In genomic region chr6:28393912-28394662, GRCh38 we compare ENCODE assay signal across 1 cellular context.
TF ChIP-seq lines count a peak whose summit lies in the region.

No MANE protein-coding gene starts in this region.

TF ChIP-seq in GM12878, 131 proteins besides CTCF, POLR2A, EP300 and RAD21:
- no peak for TF ChIP-seq MEF2B (IDR thresholded peaks at IDR 0.05; ENCODE audit: partially characterized antibody, poor library complexity, severe bottlenecking)
- no peak for TF ChIP-seq SUPT20H (IDR thresholded peaks at IDR 0.05; ENCODE audit: borderline replicate concordance, control insufficient read depth, low read depth, low read length)
- no peak for TF ChIP-seq MYC (IDR thresholded peaks at IDR 0.05; ENCODE audit: insufficient read depth, insufficient read length, insufficient replicate concordance, low read length, severe bottlenecking)
- TF ChIP-seq SUZ12 (IDR thresholded peaks at IDR 0.05; ENCODE audit: unreplicated experiment) = no peak
- TF ChIP-seq CHD2 (IDR thresholded peaks at IDR 0.05; ENCODE audit: borderline replicate concordance, low read depth, low read length) = no peak
- TF ChIP-seq RUNX3 (IDR thresholded peaks at IDR 0.05; ENCODE audit: low read length) = no peak
- no peak for TF ChIP-seq SMARCA5 (IDR thresholded peaks at IDR 0.05)
- TF ChIP-seq PKNOX1 (IDR thresholded peaks at IDR 0.05) = no peak
- no peak for TF ChIP-seq BRCA1 (IDR thresholded peaks at IDR 0.05; ENCODE audit: low read depth, low read length)
- no peak for TF ChIP-seq RCOR1 (conservative IDR thresholded peaks at IDR 0.05; ENCODE audit: low read depth, low read length)
- no peak for TF ChIP-seq ZBTB33 (IDR thresholded peaks at IDR 0.05)
- no peak for TF ChIP-seq SMAD1 (IDR thresholded peaks at IDR 0.05; ENCODE audit: low read depth, partially characterized antibody)
- no peak for TF ChIP-seq WRNIP1 (IDR thresholded peaks at IDR 0.05; ENCODE audit: borderline replicate concordance, low read depth, low read length)
- no peak for TF ChIP-seq SIX5 (IDR thresholded peaks at IDR 0.05; ENCODE audit: low read depth, low read length, severe bottlenecking)
- TF ChIP-seq, protein P1, sequence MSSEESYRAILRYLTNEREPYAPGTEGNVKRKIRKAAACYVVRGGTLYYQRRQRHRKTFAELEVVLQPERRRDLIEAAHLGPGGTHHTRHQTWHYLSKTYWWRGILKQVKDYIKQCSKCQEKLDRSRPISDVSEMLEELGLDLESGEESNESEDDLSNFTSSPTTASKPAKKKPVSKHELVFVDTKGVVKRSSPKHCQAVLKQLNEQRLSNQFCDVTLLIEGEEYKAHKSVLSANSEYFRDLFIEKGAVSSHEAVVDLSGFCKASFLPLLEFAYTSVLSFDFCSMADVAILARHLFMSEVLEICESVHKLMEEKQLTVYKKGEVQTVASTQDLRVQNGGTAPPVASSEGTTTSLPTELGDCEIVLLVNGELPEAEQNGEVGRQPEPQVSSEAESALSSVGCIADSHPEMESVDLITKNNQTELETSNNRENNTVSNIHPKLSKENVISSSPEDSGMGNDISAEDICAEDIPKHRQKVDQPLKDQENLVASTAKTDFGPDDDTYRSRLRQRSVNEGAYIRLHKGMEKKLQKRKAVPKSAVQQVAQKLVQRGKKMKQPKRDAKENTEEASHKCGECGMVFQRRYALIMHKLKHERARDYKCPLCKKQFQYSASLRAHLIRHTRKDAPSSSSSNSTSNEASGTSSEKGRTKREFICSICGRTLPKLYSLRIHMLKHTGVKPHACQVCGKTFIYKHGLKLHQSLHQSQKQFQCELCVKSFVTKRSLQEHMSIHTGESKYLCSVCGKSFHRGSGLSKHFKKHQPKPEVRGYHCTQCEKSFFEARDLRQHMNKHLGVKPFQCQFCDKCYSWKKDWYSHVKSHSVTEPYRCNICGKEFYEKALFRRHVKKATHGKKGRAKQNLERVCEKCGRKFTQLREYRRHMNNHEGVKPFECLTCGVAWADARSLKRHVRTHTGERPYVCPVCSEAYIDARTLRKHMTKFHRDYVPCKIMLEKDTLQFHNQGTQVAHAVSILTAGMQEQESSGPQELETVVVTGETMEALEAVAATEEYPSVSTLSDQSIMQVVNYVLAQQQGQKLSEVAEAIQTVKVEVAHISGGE (CRISPR knock-in tag; IDR thresholded peaks at IDR 0.05) = no peak
- TF ChIP-seq BCL11A (IDR thresholded peaks at IDR 0.05; ENCODE audit: low read depth, low read length) = no peak
- TF ChIP-seq STAT3 (IDR thresholded peaks at IDR 0.05; ENCODE audit: low read depth, low read length) = no peak
- TF ChIP-seq IRF4 (IDR thresholded peaks at IDR 0.05; ENCODE audit: low read depth, low read length) = no peak
- no peak for TF ChIP-seq CEBPZ (IDR thresholded peaks at IDR 0.05; ENCODE audit: low read depth, low read length)
- no peak for TF ChIP-seq RBBP5 (conservative IDR thresholded peaks at IDR 0.05)
